14 cellular contexts compared by ENCODE assay signal in genomic region chr21:31446206-31446900, GRCh38.
DNase-seq lines count a peak whose midpoint lies in the region; ATAC-seq and TF ChIP-seq lines count a peak whose summit lies in the region.
"Had no signal": no experiment of that assay in that cellular context is flagged by ENCODE, and none has a peak within 500 bp of the region (broad histone marks: within the 10 kb centered on the region; RNA-seq: fewer than 3 reads in every experiment).

No MANE protein-coding gene starts in this region.

- TF ChIP-seq EP300 in ovary (IDR thresholded peaks at IDR 0.05) = no peak

- peak; percentile 16 to 19 for DNase-seq in activated CD8-positive, alpha-beta memory T cell treated with anti-CD3 and anti-CD28 coated beads for 4 hours (ENCODE audit: low read depth in 2 of 2)
- DNase-seq in posterior vena cava (ENCODE audit: low spot score) (peak; percentile 30), ovary (no peak), Ammon's horn (ENCODE audit: low spot score) (no peak), mesendoderm (no peak)
- DNase-seq: DMS79, H7, occipital lobe, testis had no signal

- H4K5ac ChIP-seq in mesendoderm (ENCODE audit: low read length) = no peak overlapping the region

- peaks cover 3% of the 10 kb centered on the region for H3K79me1 ChIP-seq in mesendoderm (ENCODE audit: low read length)

- H3K36me3 ChIP-seq in ovary (no peaks in the 10 kb centered on the region), mesendoderm (ENCODE audit: control insufficient read depth, insufficient read depth, low read length) (no peaks in the 10 kb centered on the region)
- H3K36me3 ChIP-seq: SJSA1 had no signal

- 63 to 69% (median 64%) methylated on average over 8 of the region's 8 CpGs for WGBS in ovary, 3 donors
- WGBS in mesendoderm (ENCODE audit: extremely low coverage, insufficient coverage, low lambda C conversion rate) = no CpG with 5 or more reads among the region's 8 CpGs

- no peak for TF ChIP-seq POLR2A in ovary (IDR thresholded peaks at IDR 0.05)

- TF ChIP-seq CTCF in ovary (IDR thresholded peaks at IDR 0.05) = no peak

- no peak overlapping the region for H3K4me3 ChIP-seq in ovary
- no peak overlapping the region for H3K4me3 ChIP-seq in mesendoderm (ENCODE audit: low read length)
- H3K4me3 ChIP-seq: K562, SJSA1, testis had no signal

- H3K4ac ChIP-seq in mesendoderm (ENCODE audit: low read depth, low read length) = no peak overlapping the region

- H3K9ac ChIP-seq in mesendoderm (ENCODE audit: low read length) = no peak overlapping the region

- no peak overlapping the region for H2AK5ac ChIP-seq in mesendoderm (ENCODE audit: low read length)

- H3K79me2 ChIP-seq in mesendoderm (ENCODE audit: control insufficient read depth, insufficient read depth, low read length) = no peaks in the 10 kb centered on the region

- H3K4me2 ChIP-seq in mesendoderm (ENCODE audit: low read length) = no peak overlapping the region

- no peak overlapping the region for H2BK15ac ChIP-seq in mesendoderm (replicated peaks; ENCODE audit: low read depth)

- H3K27ac ChIP-seq in ovary (no peak overlapping the region), mesendoderm (ENCODE audit: low read depth, low read length) (no peak overlapping the region)
- H3K27ac ChIP-seq: SJSA1, testis had no signal

- no peaks in the 10 kb centered on the region for H3K9me3 ChIP-seq in ovary
- H3K9me3 ChIP-seq: SJSA1, testis had no signal

- intact Hi-C loops in posterior vena cava (cut with DNase I) (no loop called here), ovary (cut with DNase I) (no loop called here)

- ATAC-seq in GM18867 (IDR thresholded peaks at IDR 0.05; ENCODE audit: unreplicated experiment) = peak; percentile 91
- ATAC-seq in HG03460 (IDR thresholded peaks at IDR 0.05; ENCODE audit: unreplicated experiment) = peak; percentile 61
- no peak for ATAC-seq in HG03457 (IDR thresholded peaks at IDR 0.05; ENCODE audit: unreplicated experiment)
- ATAC-seq: K562 had no signal

- H3K23ac ChIP-seq in mesendoderm (ENCODE audit: low read length) = no peak overlapping the region

- no peak overlapping the region for H4K8ac ChIP-seq in mesendoderm (ENCODE audit: low read depth, low read length)

- no peak overlapping the region for H2BK5ac ChIP-seq in mesendoderm (ENCODE audit: low read length)

- H2BK120ac ChIP-seq in mesendoderm (ENCODE audit: low read depth, low read length) = no peak overlapping the region

- H3K56ac ChIP-seq in mesendoderm (ENCODE audit: low read length) = no peak overlapping the region

- peaks cover 3% of the 10 kb centered on the region for H3K4me1 ChIP-seq in ovary (ENCODE audit: insufficient read depth)
- no peaks in the 10 kb centered on the region for H3K4me1 ChIP-seq in mesendoderm (ENCODE audit: control insufficient read depth, low read depth, low read length)
- H3K4me1 ChIP-seq: SJSA1 had no signal

- H3K27me3 ChIP-seq in ovary (no peaks in the 10 kb centered on the region), mesendoderm (ENCODE audit: insufficient read depth, low read length, poor library complexity) (no peaks in the 10 kb centered on the region)
- H3K27me3 ChIP-seq: SJSA1, testis had no signal

- H3K18ac ChIP-seq in mesendoderm (ENCODE audit: low read length) = no peak overlapping the region

Comparison
In these comparisons a context has a peak if more than half of its experiments do, and no peak if none do; other contexts are left out.
1. DNase-seq: peak in activated CD8-positive, alpha-beta memory T cell treated with anti-CD3 and anti-CD28 coated beads for 4 hours (2 of 2) and posterior vena cava (single experiment); none in ovary (0 of 5), Ammon's horn (single experiment) and mesendoderm (single experiment).